8 cellular contexts compared by ENCODE assay signal in genomic region chr3:184315871-184316661, GRCh38. TPM values are rescaled to one million over a fixed set of nuclear protein-coding genes. Genes with fewer than 3 reads are reported as not detected.
DNase-seq lines count a peak whose midpoint lies in the region; ATAC-seq, FAIRE-seq and TF ChIP-seq lines count a peak whose summit lies in the region.

No MANE protein-coding gene starts in this region.

- H3K4me1 ChIP-seq in SJCRH30 = peaks cover 3% of the 10 kb centered on the region; the same call in 1 of the 2 replicates

- no peaks in the 10 kb centered on the region for H3K9me3 Mint-ChIP-seq in progenitor cell of endocrine pancreas (ENCODE audit: low read depth)

- H3K27ac ChIP-seq in SJCRH30 = no peak overlapping the region

- no peaks in the 10 kb centered on the region for H3K27me3 Mint-ChIP-seq in progenitor cell of endocrine pancreas

- TF ChIP-seq POLR2A in GM12892 (IDR thresholded peaks at IDR 0.05; ENCODE audit: low read depth, low read length) = peak; percentile 38; the same call in 1 of the 2 replicates

- peak overlapping the region; percentile 79 for H3K4me3 Mint-ChIP-seq in progenitor cell of endocrine pancreas (ENCODE audit: low read depth)

- no peak for ATAC-seq in HG03378 (IDR thresholded peaks at IDR 0.05; ENCODE audit: unreplicated experiment)
- no peak for ATAC-seq in HG02840 (IDR thresholded peaks at IDR 0.05; ENCODE audit: low FRiP score, unreplicated experiment)

- TF ChIP-seq CTCF in epithelial cell of proximal tubule (conservative IDR thresholded peaks at IDR 0.05; ENCODE audit: low read depth, low read length) (no peak), progenitor cell of endocrine pancreas (IDR thresholded peaks at IDR 0.05; ENCODE audit: unreplicated experiment) (no peak)

- H3K36me3 ChIP-seq in SJCRH30 = peaks cover 50% of the 10 kb centered on the region

- no peaks in the 10 kb centered on the region for H3K9me3 ChIP-seq in SJCRH30 (replicated peaks)

- DNase-seq in GM12892 (ENCODE audit: insufficient read length) (no peak), SJCRH30 (no peak), epithelial cell of proximal tubule (ENCODE audit: low read depth) (no peak), progenitor cell of endocrine pancreas (ENCODE audit: low spot score, unreplicated experiment) (no peak), T1000 (lab: John Stamatoyannopoulos, UW) (no peak), NCI-H748 (lab: John Stamatoyannopoulos, UW; ENCODE audit: unreplicated experiment) (no peak)

- H3K27ac Mint-ChIP-seq in progenitor cell of endocrine pancreas = peak overlapping the region; percentile 94

- no peak for FAIRE-seq in GM12892 (lab: Jason Lieb, UNC)

- H3K36me3 Mint-ChIP-seq in progenitor cell of endocrine pancreas (ENCODE audit: insufficient read depth) = peaks cover 16% of the 10 kb centered on the region

- peaks cover 19% of the 10 kb centered on the region for H3K4me1 Mint-ChIP-seq in progenitor cell of endocrine pancreas (ENCODE audit: low read depth)

- H3K4me3 ChIP-seq in SJCRH30 (peak overlapping the region; percentile 80), epithelial cell of proximal tubule (ENCODE audit: low read depth, low read length) (peak overlapping the region; percentile 92)

- H3K27me3 ChIP-seq in SJCRH30 = no peaks in the 10 kb centered on the region

RNA-seq across cellular contexts. Expression of gene EIF4G1, which starts 1.7 kb away (rescaled TPM):
- 124 TPM for polyA plus RNA-seq in GM12892 (2012; ENCODE audit: missing spikeins)
- total RNA-seq in SJCRH30 (2014; rRNA removed; shearing (Covaris generic)) = 304 and 312 TPM in 2 replicates
- total RNA-seq in epithelial cell of proximal tubule (313 and 519 TPM in 2 replicates), progenitor cell of endocrine pancreas (333 and 341 TPM in 2 replicates)

RNA-seq across cellular contexts. Expression of gene PSMD2, which starts 17.0 kb away (rescaled TPM):
- polyA plus RNA-seq in GM12892 (2012; ENCODE audit: missing spikeins) = 110 TPM
- total RNA-seq in SJCRH30 (2014; rRNA removed; shearing (Covaris generic)) = 302 TPM in 2 replicates
- total RNA-seq in epithelial cell of proximal tubule (506 and 1,067 TPM in 2 replicates), progenitor cell of endocrine pancreas (259 and 269 TPM in 2 replicates)

RNA-seq across cellular contexts. Expression of gene FAM131A, which starts 21.3 kb away (rescaled TPM):
- 1.6 TPM for polyA plus RNA-seq in GM12892 (2012; ENCODE audit: missing spikeins)
- 4.8 and 5.9 TPM in 2 replicates for total RNA-seq in SJCRH30 (2014; rRNA removed; shearing (Covaris generic))
- total RNA-seq in epithelial cell of proximal tubule (21.3 and 22.7 TPM in 2 replicates), progenitor cell of endocrine pancreas (15.4 and 17.3 TPM in 2 replicates)

RNA-seq across cellular contexts. Expression of gene ECE2, which starts 40.2 kb away (rescaled TPM):
- not detected for polyA plus RNA-seq in GM12892 (2012; ENCODE audit: missing spikeins)
- total RNA-seq in SJCRH30 (2014; rRNA removed; shearing (Covaris generic)) = 0.08 TPM in 1 of 2 replicates, not detected in the other
- not detected in 2 replicates for total RNA-seq in epithelial cell of proximal tubule
- not detected in 2 replicates for total RNA-seq in progenitor cell of endocrine pancreas

RNA-seq across cellular contexts. Expression of gene CLCN2, which starts 45.3 kb away (rescaled TPM):
- polyA plus RNA-seq in GM12892 (2012; ENCODE audit: missing spikeins) = 1.2 TPM
- total RNA-seq in SJCRH30 (2014; rRNA removed; shearing (Covaris generic)) = 4.1 and 5.5 TPM in 2 replicates
- total RNA-seq in epithelial cell of proximal tubule (4.2 and 5.2 TPM in 2 replicates), progenitor cell of endocrine pancreas (21.9 and 22.4 TPM in 2 replicates)
